8 cellular contexts compared by ENCODE assay signal in genomic region chr19:18588611-18589379, GRCh38. TPM values are rescaled to one million over a fixed set of nuclear protein-coding genes. Genes with fewer than 3 reads are reported as not detected.
DNase-seq lines count a peak whose midpoint lies in the region; ATAC-seq lines count a peak whose summit lies in the region.

REX1BD (plus strand) TSS chr19:18588798; CDS start chr19:18588802, 4 bp downstream.

- DNase-seq in AG08396 (ENCODE audit: low spot score) (peak; percentile 89), NCI-H446 treated with DMSO at 0.1 percent for 48 hours (lab: John Stamatoyannopoulos, UW) (peak; percentile 61), cerebellum (ENCODE audit: low spot score) (peak; percentile 83), kidney glomerular epithelial cell (lab: John Stamatoyannopoulos, UW) (peak; percentile 35)
- DNase-seq in activated CD4-positive, CD25-positive, alpha-beta regulatory T cell treated with anti-CD3 and anti-CD28 coated beads, Interleukin-2, amount 50 U/mL, for 72 hours = peak; percentile 86
- DNase-seq in stimulated activated CD4-positive, alpha-beta T cell treated with anti-CD3 and anti-CD28 coated beads, Interleukin-1b, Interleukin-23, amount 100 ng/mL, for 1 hour (ENCODE audit: low read depth in 2 of 2) = peak; percentile 65 to 81

- ATAC-seq in GM18873 (IDR thresholded peaks at IDR 0.05; ENCODE audit: low FRiP score, unreplicated experiment) = peak; percentile 68
- peak; percentile 68 for ATAC-seq in HG03135 (IDR thresholded peaks at IDR 0.05; ENCODE audit: unreplicated experiment)

RNA-seq across cellular contexts. Expression of gene REX1BD, which starts in this region (rescaled TPM):
- total RNA-seq in cerebellum = 17.1 TPM

Comparison
In these comparisons a context has a peak if more than half of its experiments do, and no peak if none do; other contexts are left out.
1. Peak in every context shown above with its lines: DNase-seq and ATAC-seq.
2. DNase-seq: peak in every context shown above with its lines; median percentile 89 in AG08396; 86 in activated CD4-positive, CD25-positive, alpha-beta regulatory T cell treated with anti-CD3 and anti-CD28 coated beads, Interleukin-2, amount 50 U/mL, for 72 hours; 83 in cerebellum; 73 in stimulated activated CD4-positive, alpha-beta T cell treated with anti-CD3 and anti-CD28 coated beads, Interleukin-1b, Interleukin-23, amount 100 ng/mL, for 1 hour; 61 in NCI-H446 treated with DMSO at 0.1 percent for 48 hours; 35 in kidney glomerular epithelial cell.